7 cellular contexts compared by ENCODE assay signal in the genomic region with DNA sequence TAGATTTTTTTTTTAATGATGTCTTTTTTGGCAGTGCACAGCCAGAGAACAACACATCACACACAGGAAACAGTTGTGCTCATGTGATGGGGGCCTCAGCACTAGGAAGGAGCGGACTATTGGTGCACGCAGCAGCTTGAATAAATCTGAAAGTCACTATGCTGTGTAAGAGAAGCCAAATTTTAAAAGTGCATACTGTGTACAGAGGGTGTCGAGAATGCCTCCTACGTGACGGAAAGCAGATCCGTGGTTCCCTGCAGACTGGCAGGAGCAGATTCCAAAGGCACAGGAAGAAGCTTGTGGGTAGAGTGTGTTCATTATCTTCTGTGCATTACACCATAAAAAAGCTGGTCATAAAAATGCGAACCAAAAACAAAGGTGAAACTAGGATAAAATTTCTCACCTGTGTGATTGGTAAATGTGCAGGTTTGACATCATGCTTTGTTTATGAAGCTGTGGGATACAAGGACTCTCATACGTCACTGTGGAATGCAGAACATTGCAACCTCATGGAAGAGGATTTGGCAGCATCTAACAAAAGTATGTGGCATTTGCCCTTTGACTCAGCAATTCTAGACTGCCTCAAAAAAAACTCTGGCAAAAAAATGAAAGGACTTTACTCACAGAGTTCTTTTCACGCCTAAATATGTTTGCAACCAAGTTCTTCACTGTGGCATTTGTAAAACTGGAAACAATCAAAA. TPM values are rescaled to one million over a fixed set of nuclear protein-coding genes. Genes with fewer than 3 reads are reported as not detected.
DNase-seq lines count a peak whose midpoint lies in the region; TF ChIP-seq lines count a peak whose summit lies in the region.
"Not testable (repeated sequence)": the region's sequence is repeated elsewhere in the genome, so short reads cannot be mapped to it uniquely, and the experiment has no call there.

No MANE protein-coding gene starts in this region.

- TF ChIP-seq RAD21 in liver (IDR thresholded peaks at IDR 0.05): peak in 1 of 2 donors; percentile 9

- not testable (repeated sequence) for H3K27me3 ChIP-seq in liver (ENCODE audit: control insufficient read depth in 4 of 4, insufficient read depth in 4 of 4, low read length in 3 of 4)

- H3K27ac Mint-ChIP-seq in activated T-helper 2 cell treated with anti-CD3 and anti-CD28 coated beads, Interferon-gamma antibody, Interleukin-2, Interleukin-4, amounts not matched to agents 10 μg/mL and 5 μg/mL and 100 μg/mL, durations not matched to agents 14 hours and 24 hours and 36 hours: peak overlapping the region; percentile 40

- not testable (repeated sequence) for TF ChIP-seq CTCF in choroid plexus epithelial cell (conservative IDR thresholded peaks at IDR 0.05; ENCODE audit: low read depth, low read length); liver (IDR thresholded peaks at IDR 0.05; ENCODE audit: low read depth, low read length, missing input control)

- not testable (repeated sequence) for H3K9me3 ChIP-seq in liver (ENCODE audit: control insufficient read depth in 4 of 4, low read length in 3 of 4)

- not testable (repeated sequence) for H3K4me3 ChIP-seq in choroid plexus epithelial cell (ENCODE audit: low read depth, low read length); liver (ENCODE audit: low read depth in 1 of 3, low read length in 3 of 3)

- intact Hi-C loops in activated T-helper 2 cell treated with anti-CD3 and anti-CD28 coated beads, Interferon-gamma antibody, Interleukin-2, Interleukin-4, amounts not matched to agents 10 μg/mL and 5 μg/mL and 100 μg/mL, durations not matched to agents 14 hours and 24 hours and 36 hours (cut with micrococcal nuclease): not testable (repeated sequence)

- H3K4me1 Mint-ChIP-seq in activated T-helper 2 cell treated with anti-CD3 and anti-CD28 coated beads, Interferon-gamma antibody, Interleukin-2, Interleukin-4, amounts not matched to agents 10 μg/mL and 5 μg/mL and 100 μg/mL, durations not matched to agents 14 hours and 24 hours and 36 hours (ENCODE audit: low read depth): peaks cover 12% of the 10 kb centered on the region

- H3K4me1 ChIP-seq in liver (ENCODE audit: control insufficient read depth in 4 of 4, insufficient read depth in 4 of 4, low read length in 3 of 4): peaks cover 4 to 14% (median 9%) of the 10 kb centered on the region in 4 donors

- peaks cover 37% of the 10 kb centered on the region for H3K36me3 Mint-ChIP-seq in activated T-helper 2 cell treated with anti-CD3 and anti-CD28 coated beads, Interferon-gamma antibody, Interleukin-2, Interleukin-4, amounts not matched to agents 10 μg/mL and 5 μg/mL and 100 μg/mL, durations not matched to agents 14 hours and 24 hours and 36 hours (ENCODE audit: low read depth)

- H3K36me3 ChIP-seq in liver (ENCODE audit: control insufficient read depth in 4 of 4, insufficient read depth in 3 of 4, low read depth in 1 of 4, low read length in 3 of 4): peaks cover 0 to 14% (median 4%) of the 10 kb centered on the region in 4 donors

- H3K27me3 Mint-ChIP-seq in activated T-helper 2 cell treated with anti-CD3 and anti-CD28 coated beads, Interferon-gamma antibody, Interleukin-2, Interleukin-4, amounts not matched to agents 10 μg/mL and 5 μg/mL and 100 μg/mL, durations not matched to agents 14 hours and 24 hours and 36 hours (ENCODE audit: low read depth): not testable (repeated sequence)

- DNase-seq in ELR (ENCODE audit: low read depth): peak; percentile 92
- peak; percentile 86 for DNase-seq in NCI-H226
- DNase-seq in activated T-helper 2 cell treated with anti-CD3 and anti-CD28 coated beads, Interferon-gamma antibody, Interleukin-2, Interleukin-4, amounts not matched to agents 10 μg/mL and 5 μg/mL and 100 μg/mL, durations not matched to agents 14 hours and 24 hours and 36 hours (ENCODE audit: low spot score): not testable (repeated sequence)
- DNase-seq in choroid plexus epithelial cell (ENCODE audit: low read depth): peak; percentile 99
- peak; percentile 37 for DNase-seq in glomerular endothelial cell (ENCODE audit: extremely low read depth, low read depth, low spot score)
- peak; percentile 95 for DNase-seq in renal cortical epithelial cell (ENCODE audit: low read depth)

- not testable (repeated sequence) for H3K4me3 Mint-ChIP-seq in activated T-helper 2 cell treated with anti-CD3 and anti-CD28 coated beads, Interferon-gamma antibody, Interleukin-2, Interleukin-4, amounts not matched to agents 10 μg/mL and 5 μg/mL and 100 μg/mL, durations not matched to agents 14 hours and 24 hours and 36 hours (ENCODE audit: low read depth)

- not testable (repeated sequence) for H3K9ac ChIP-seq in liver (ENCODE audit: low read depth in 1 of 2, low read length in 2 of 2)

- H3K27ac ChIP-seq in liver (ENCODE audit: low read depth in 1 of 2, low read length in 2 of 2): peak overlapping the region; percentile 55 to 82

- H3K9me3 Mint-ChIP-seq in activated T-helper 2 cell treated with anti-CD3 and anti-CD28 coated beads, Interferon-gamma antibody, Interleukin-2, Interleukin-4, amounts not matched to agents 10 μg/mL and 5 μg/mL and 100 μg/mL, durations not matched to agents 14 hours and 24 hours and 36 hours: not testable (repeated sequence)

- 40% methylated on average over 9 of the region's 9 CpGs for WGBS in liver

TF ChIP-seq in liver, 16 proteins besides CTCF, POLR2A, EP300 and RAD21 (continues in another document):
- TF ChIP-seq JUND (IDR thresholded peaks at IDR 0.05): peak; percentile 21 to 55
- TF ChIP-seq EGR1 (IDR thresholded peaks at IDR 0.05; ENCODE audit: low read depth in 2 of 2): peak in 1 of 2 donors; percentile 67
- TF ChIP-seq ZBTB33 (IDR thresholded peaks at IDR 0.05): peak; percentile 56
- peak; percentile 67 for TF ChIP-seq SP1 (IDR thresholded peaks at IDR 0.05)
- peak; percentile 76 for TF ChIP-seq YY1 (IDR thresholded peaks at IDR 0.05)
- TF ChIP-seq GABPA (IDR thresholded peaks at IDR 0.05 in 1 of 2, conservative IDR thresholded peaks at IDR 0.05 in 1 of 2): peak in 1 of 2 donors; percentile 78
- peak; percentile 57 for TF ChIP-seq FOXA2 (IDR thresholded peaks at IDR 0.05)

RNA-seq across cellular contexts. Expression of gene PDCD6, which starts 8.0 kb away (rescaled TPM):
- 109 TPM in 2 replicates for total RNA-seq in activated T-helper 2 cell treated with anti-CD3 and anti-CD28 coated beads, Interferon-gamma antibody, Interleukin-2, Interleukin-4, amounts not matched to agents 10 μg/mL and 5 μg/mL and 100 μg/mL, durations not matched to agents 14 hours and 24 hours and 36 hours
- total RNA-seq in glomerular endothelial cell (126 and 129 TPM in 2 replicates), liver (10 to 100 TPM; 36.1 to 60.9 TPM), renal cortical epithelial cell (136 and 141 TPM in 2 replicates)
- 10 to 100 TPM; 55.4 to 63.9 TPM for polyA plus RNA-seq in liver

RNA-seq across cellular contexts. Expression of gene SDHA, which starts 45.3 kb away (rescaled TPM):
- 154 and 157 TPM in 2 replicates for total RNA-seq in activated T-helper 2 cell treated with anti-CD3 and anti-CD28 coated beads, Interferon-gamma antibody, Interleukin-2, Interleukin-4, amounts not matched to agents 10 μg/mL and 5 μg/mL and 100 μg/mL, durations not matched to agents 14 hours and 24 hours and 36 hours
- total RNA-seq in glomerular endothelial cell (99.9 and 106 TPM in 2 replicates), liver (100 to 1,000 TPM in 1 of 2 donors, 10 to 100 TPM in 1; 79.2 to 172 TPM), renal cortical epithelial cell (128 and 233 TPM in 2 replicates)
- polyA plus RNA-seq in liver: 100 to 1,000 TPM; 147 to 215 TPM

RNA-seq across cellular contexts. Expression of gene CCDC127, which starts 45.5 kb away (rescaled TPM):
- total RNA-seq in activated T-helper 2 cell treated with anti-CD3 and anti-CD28 coated beads, Interferon-gamma antibody, Interleukin-2, Interleukin-4, amounts not matched to agents 10 μg/mL and 5 μg/mL and 100 μg/mL, durations not matched to agents 14 hours and 24 hours and 36 hours: 6.5 and 7.3 TPM in 2 replicates
- 5.2 and 6.4 TPM in 2 replicates for total RNA-seq in glomerular endothelial cell
- 1 to 10 TPM; 1.9 to 2.3 TPM for total RNA-seq in liver
- 1 to 10 TPM; 1.1 to 2.6 TPM for polyA plus RNA-seq in liver
- 3.6 and 9.9 TPM in 2 replicates for total RNA-seq in renal cortical epithelial cell

RNA-seq across cellular contexts. Expression of gene AHRR, which starts 58.1 kb away (rescaled TPM):
- 33.3 and 34.9 TPM in 2 replicates for total RNA-seq in activated T-helper 2 cell treated with anti-CD3 and anti-CD28 coated beads, Interferon-gamma antibody, Interleukin-2, Interleukin-4, amounts not matched to agents 10 μg/mL and 5 μg/mL and 100 μg/mL, durations not matched to agents 14 hours and 24 hours and 36 hours
- total RNA-seq in glomerular endothelial cell (23.9 and 32.1 TPM in 2 replicates), liver (under 1 TPM; 0.33 to 0.47 TPM), renal cortical epithelial cell (0.17 and 2.4 TPM in 2 replicates)
- under 1 TPM; 0.15 TPM for polyA plus RNA-seq in liver
